In genomic region chr3:161420746-161421145, GRCh38 we compare ENCODE assay signal across 12 cellular contexts. TPM values are rescaled to one million over a fixed set of nuclear protein-coding genes. Genes with fewer than 3 reads are reported as not detected.
DNase-seq lines count a peak whose midpoint lies in the region; ATAC-seq and TF ChIP-seq lines count a peak whose summit lies in the region.
"Had no signal": no experiment of that assay in that cellular context is flagged by ENCODE, and none has a peak within 500 bp of the region (broad histone marks: within the 10 kb centered on the region; RNA-seq: fewer than 3 reads in every experiment).

No MANE protein-coding gene starts in this region.

- H3K4me3 ChIP-seq in IMR-90 (ENCODE audit: insufficient read depth, low read depth, low read length), result no peak overlapping the region

- H2BK20ac ChIP-seq in IMR-90 (ENCODE audit: low read depth, low read length), result 0 out of 2 replicates have a peak overlapping the region, but pooled peaks have one; percentile 16

- dilution Hi-C loops in IMR-90 (cut with HindIII; ENCODE audit: low sequenced_read_pairs, unreplicated experiment), result no loop called here

- peak overlapping the region; percentile 72; the same call in 1 of the 2 replicates for H4K91ac ChIP-seq in IMR-90 (ENCODE audit: insufficient read depth, low read depth, low read length)

- no TSS peak for BruUV-seq in IMR-90 (replicated peaks; lab: Mats Ljungman, UMichigan)

- no peaks in the 10 kb centered on the region for H4K20me1 ChIP-seq in IMR-90 (ENCODE audit: insufficient read depth, low read length)

- H3K4me2 ChIP-seq in IMR-90 (ENCODE audit: low read depth, low read length), result peak overlapping the region; percentile 42

- H2AK9ac ChIP-seq in IMR-90 (replicated peaks; ENCODE audit: low read depth, low read length, poor library complexity), result no peak overlapping the region

- TF ChIP-seq CTCF in IMR-90 (conservative IDR thresholded peaks at IDR 0.05; ENCODE audit: low read depth, low read length), result no peak

- H3K9me3 ChIP-seq in IMR-90 (ENCODE audit: control insufficient read depth, insufficient read depth, low read length), result no peaks in the 10 kb centered on the region

- peaks cover 12% of the 10 kb centered on the region for H3K4me1 ChIP-seq in IMR-90 (ENCODE audit: control insufficient read depth, insufficient read depth, low read length)

- H3K9me1 ChIP-seq in IMR-90 (ENCODE audit: insufficient read depth, low read length), result peaks cover 5% of the 10 kb centered on the region; the same call in 1 of the 2 replicates

- H3K18ac ChIP-seq in IMR-90 (ENCODE audit: low read depth, low read length), result no peak overlapping the region

- peak; percentile 34 for DNase-seq in IMR-90
- DNase-seq in SHP77 treated with DMSO at 0.1 percent for 48 hours (lab: John Stamatoyannopoulos, UW), result peak; percentile 37
- peak; percentile 58 for DNase-seq in iPS DF 4.7 (ENCODE audit: extremely low read depth, low spot score)
- DNase-seq in renal cortical epithelial cell (ENCODE audit: low read depth), result peak; percentile 76
- DNase-seq in cerebellar cortex (ENCODE audit: low spot score), result no peak
- DNase-seq: foreskin fibroblast; NCI-H446; right cardiac atrium; stimulated activated naive CD4-positive, alpha-beta T cell treated with Interleukin-2 at 50 U/mL for 16 hours had no signal

- H3K4ac ChIP-seq in IMR-90 (ENCODE audit: low read depth, low read length), result peak overlapping the region; percentile 61; the same call in 1 of the 2 replicates

- no peak overlapping the region for H3K14ac ChIP-seq in IMR-90 (replicated peaks; ENCODE audit: low read depth, low read length)

- peak overlapping the region in 1 of 2 experiments; percentile 36; a peak in 1 of 4 replicates for H4K8ac ChIP-seq in IMR-90 (ENCODE audit: low read depth in 2 of 2, low read length in 2 of 2)

- intact Hi-C loops in IMR-90 (cut with micrococcal nuclease), result loop anchor here (2.0 to 5.0 kb wide), 4 partner anchors 478 to 733 kb away; no protein-coding TSS in a partner anchor

- CTCF ChIA-PET in IMR-90 (lab: Yijun Ruan, JAX), result interaction anchor here (0.6 to 2.8 kb wide), 4 partner anchors 13 to 146 kb away, joined by 3 to 16 read pairs (median 4); no protein-coding TSS in a partner anchor

- POLR2A ChIA-PET in IMR-90 (lab: Charles Lee; ENCODE audit: unreplicated experiment), result no interaction called here

- peak; percentile 64 for ATAC-seq in IMR-90 (ENCODE audit: low read depth)
- ATAC-seq in GM18868 (IDR thresholded peaks at IDR 0.05; ENCODE audit: unreplicated experiment), result no peak
- ATAC-seq in GM21528 (IDR thresholded peaks at IDR 0.05; ENCODE audit: low FRiP score, unreplicated experiment), result no peak
- ATAC-seq in GM19395 (IDR thresholded peaks at IDR 0.05; ENCODE audit: unreplicated experiment), result no peak
- ATAC-seq: right cardiac atrium had no signal

- no peak overlapping the region for H3K9ac ChIP-seq in IMR-90 (ENCODE audit: low read depth, low read length)

- no peak overlapping the region for H3K27ac ChIP-seq in IMR-90 (ENCODE audit: insufficient read depth, low read length)

- H2AFZ ChIP-seq in IMR-90 (replicated peaks; ENCODE audit: low read length, poor library complexity), result peak overlapping the region; percentile 57

- H3K27me3 ChIP-seq in IMR-90 (ENCODE audit: control insufficient read depth, insufficient read depth, low read length), result no peaks in the 10 kb centered on the region

- H3K23ac ChIP-seq in IMR-90 (ENCODE audit: low read depth, low read length), result no peak overlapping the region

- WGBS in IMR-90 (ENCODE audit: extremely low coverage in 2 of 2, insufficient read length in 1 of 2), 2 experiments, result 13% methylated on average over 4 of the region's 8 CpGs; no CpG with 5 or more reads in 1 of the 2 experiments

- no peak overlapping the region for H4K5ac ChIP-seq in IMR-90 (ENCODE audit: low read depth, low read length)

- TF ChIP-seq RAD21 in IMR-90 (IDR thresholded peaks at IDR 0.05; ENCODE audit: low read length), result no peak

- no peak overlapping the region for H2BK15ac ChIP-seq in IMR-90 (ENCODE audit: low read depth, low read length)

- H2BK120ac ChIP-seq in IMR-90 (ENCODE audit: low read depth, low read length), result peak overlapping the region; percentile 90

- no peak for TF ChIP-seq POLR2A in IMR-90 (IDR thresholded peaks at IDR 0.05; ENCODE audit: low read depth, low read length)

- H3K79me1 ChIP-seq in IMR-90 (ENCODE audit: low read depth in 1 of 2, low read length in 2 of 2), result no peaks in the 10 kb centered on the region

- H2BK5ac ChIP-seq in IMR-90 (ENCODE audit: low read depth, low read length, poor library complexity, severe bottlenecking), result no peak overlapping the region

- H3K56ac ChIP-seq in IMR-90 (ENCODE audit: extremely low read depth, insufficient read depth, low read length), result 0 out of 2 replicates have a peak overlapping the region, but pooled peaks have one; percentile 64

- H3K36me3 ChIP-seq in IMR-90 (ENCODE audit: control insufficient read depth, insufficient read depth, low read length), result no peaks in the 10 kb centered on the region

- H2AK5ac ChIP-seq in IMR-90 (ENCODE audit: low read depth, low read length), result no peak overlapping the region

- in situ Hi-C loops in IMR-90 (cut with MboI; ENCODE audit: low sequenced_read_pairs), result loop anchor here (25.0 kb wide), 2 partner anchors 483 to 708 kb away; no protein-coding TSS in a partner anchor

TF ChIP-seq in IMR-90, 13 proteins besides CTCF, POLR2A, EP300 and RAD21:
- TF ChIP-seq NFE2L2 (IDR thresholded peaks at IDR 0.05; ENCODE audit: low read depth, low read length) (no peak), BHLHE40 (IDR thresholded peaks at IDR 0.05; ENCODE audit: low read depth, low read length) (0 out of 2 replicates have a peak, but pooled peaks have one; percentile 14)

RNA-seq across cellular contexts. Expression of gene SPTSSB, which starts 49.4 kb away (rescaled TPM):
- total RNA-seq in IMR-90 (2012; rRNA removed), result not detected in 2 replicates
- not detected in 2 replicates for polyA plus RNA-seq in IMR-90 (2012; rRNA removed)
- not detected in 2 replicates for polyA plus RNA-seq in IMR-90 (2012; cell fraction: cytosol; rRNA removed)
- not detected in 2 replicates for polyA plus RNA-seq in IMR-90 (2012; cell fraction: nucleus; rRNA removed; ENCODE audit: low replicate concordance)
- total RNA-seq in renal cortical epithelial cell, result not detected in 2 replicates
